In the genomic region with DNA sequence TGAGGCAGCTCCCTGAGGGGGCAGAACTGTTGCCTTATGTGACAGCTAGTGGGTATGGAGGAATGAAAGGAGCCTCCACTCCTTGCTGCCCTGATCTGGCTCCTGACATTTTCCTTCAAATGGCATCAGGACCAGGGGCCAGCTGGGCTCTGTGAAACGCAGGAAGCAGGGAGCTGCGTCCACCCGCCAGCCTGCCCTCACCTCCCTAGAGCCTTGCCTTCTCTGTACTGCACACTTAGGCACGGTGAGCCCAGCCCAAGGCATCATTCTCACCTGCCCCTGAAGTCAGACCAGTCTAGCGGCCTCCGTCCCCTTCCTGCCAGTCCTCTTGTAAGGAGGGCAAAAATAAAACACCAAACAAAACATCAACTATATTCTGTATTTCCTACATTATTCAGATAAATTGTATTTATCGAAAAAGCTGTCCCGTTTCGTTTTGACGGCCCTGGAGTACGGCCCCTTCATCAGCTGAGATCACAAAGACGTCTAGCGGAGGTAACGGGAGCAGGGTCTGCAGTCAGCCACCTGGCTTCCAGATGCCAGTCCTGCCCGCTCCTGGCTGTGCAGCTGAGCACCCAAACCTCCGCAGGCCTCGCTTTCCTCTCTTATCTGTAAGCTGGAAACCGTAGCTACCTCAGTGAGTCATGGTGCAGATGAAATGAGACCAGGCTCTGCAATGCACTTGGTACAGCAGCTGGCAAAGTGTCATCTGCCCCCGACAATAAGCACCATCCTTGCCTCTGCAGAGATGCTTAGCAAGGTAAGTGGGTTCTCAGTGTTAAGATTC, we compare ENCODE assay signal across 15 cellular contexts. TPM values are rescaled to one million over a fixed set of nuclear protein-coding genes. Genes with fewer than 3 reads are reported as not detected.
DNase-seq lines count a peak whose midpoint lies in the region; ATAC-seq and TF ChIP-seq lines count a peak whose summit lies in the region.
"Had no signal": no experiment of that assay in that cellular context is flagged by ENCODE, and none has a peak within 500 bp of the region (broad histone marks: within the 10 kb centered on the region; RNA-seq: fewer than 3 reads in every experiment).

No MANE protein-coding gene starts in this region.

- no peak overlapping the region for H3K9ac ChIP-seq in IMR-90 (ENCODE audit: low read depth, low read length)
- H3K9ac ChIP-seq: BLaER1 had no signal

- H3K27ac ChIP-seq in IMR-90 (ENCODE audit: insufficient read depth, low read length) (no peak overlapping the region), Panc1 (ENCODE audit: low read length) (no peak overlapping the region)
- H3K27ac ChIP-seq: BLaER1 had no signal

- H3K36me3 Mint-ChIP-seq in T-helper 17 cell (ENCODE audit: low read depth): no peaks in the 10 kb centered on the region
- peaks cover 11% of the 10 kb centered on the region for H3K36me3 Mint-ChIP-seq in T-helper 2 cell treated with Interferon-gamma antibody and Interleukin-4, amounts not matched to agents 5 μg/mL and 100 μg/mL, for 36 hours (ENCODE audit: low read depth)

- H3K27ac Mint-ChIP-seq in T-helper 17 cell: peak overlapping the region; percentile 56
- H3K27ac Mint-ChIP-seq in T-helper 2 cell treated with Interferon-gamma antibody and Interleukin-4, amounts not matched to agents 5 μg/mL and 100 μg/mL, for 36 hours: no peak overlapping the region
- H3K27ac Mint-ChIP-seq: GM23338 had no signal

- H3K4me1 ChIP-seq in IMR-90 (ENCODE audit: control insufficient read depth, insufficient read depth, low read length): no peaks in the 10 kb centered on the region
- peaks cover 2% of the 10 kb centered on the region; the same call in 1 of the 2 replicates for H3K4me1 ChIP-seq in Panc1 (ENCODE audit: control insufficient read depth, insufficient read depth, low read length)
- H3K4me1 ChIP-seq: Caco-2 had no signal

- H2AK9ac ChIP-seq in IMR-90 (replicated peaks; ENCODE audit: low read depth, low read length, poor library complexity): no peak overlapping the region

- no peak overlapping the region for H2BK5ac ChIP-seq in IMR-90 (ENCODE audit: low read depth, low read length, poor library complexity, severe bottlenecking)

- no peak overlapping the region for H3K4me3 Mint-ChIP-seq in T-helper 17 cell
- H3K4me3 Mint-ChIP-seq in T-helper 2 cell treated with Interferon-gamma antibody and Interleukin-4, amounts not matched to agents 5 μg/mL and 100 μg/mL, for 36 hours: no peak overlapping the region
- H3K4me3 Mint-ChIP-seq: CD8-positive, alpha-beta memory T cell; GM23338 had no signal

- in situ Hi-C loops in IMR-90 (cut with MboI; ENCODE audit: low sequenced_read_pairs) (no loop called here), Panc1 (cut with HindIII; ENCODE audit: low pct_unique_long_range_greater_than_20kb, low sequenced_read_pairs) (no loop called here)

- peaks cover 14% of the 10 kb centered on the region in 2 experiments for H3K79me1 ChIP-seq in IMR-90 (ENCODE audit: low read depth in 1 of 2, low read length in 2 of 2)

- no peaks in the 10 kb centered on the region for H3K27me3 Mint-ChIP-seq in T-helper 17 cell
- no peaks in the 10 kb centered on the region for H3K27me3 Mint-ChIP-seq in T-helper 2 cell treated with Interferon-gamma antibody and Interleukin-4, amounts not matched to agents 5 μg/mL and 100 μg/mL, for 36 hours (ENCODE audit: low read depth)

- dilution Hi-C loops in IMR-90 (cut with HindIII; ENCODE audit: low sequenced_read_pairs, unreplicated experiment): no loop called here

- H2BK15ac ChIP-seq in IMR-90 (ENCODE audit: low read depth, low read length): no peak overlapping the region

- H3K4me3 ChIP-seq in IMR-90 (ENCODE audit: insufficient read depth, low read depth, low read length) (no peak overlapping the region), Panc1 (ENCODE audit: low read depth in 2 of 2, low read length in 2 of 2) (no peak overlapping the region)
- H3K4me3 ChIP-seq: BLaER1, GM23338 had no signal

- H3K36me3 ChIP-seq in IMR-90 (ENCODE audit: control insufficient read depth, insufficient read depth, low read length) (peaks cover 2% of the 10 kb centered on the region; the same call in 1 of the 2 replicates), Panc1 (ENCODE audit: control insufficient read depth, insufficient read depth, low read length) (peaks cover 5% of the 10 kb centered on the region; the same call in 1 of the 2 replicates)

- H3K9me3 ChIP-seq in IMR-90 (ENCODE audit: control insufficient read depth, insufficient read depth, low read length) (no peaks in the 10 kb centered on the region), Panc1 (ENCODE audit: control insufficient read depth, insufficient read depth, low read depth, low read length) (no peaks in the 10 kb centered on the region), T-helper 17 cell (ENCODE audit: control insufficient read depth, low read length, poor library complexity, severe bottlenecking) (no peaks in the 10 kb centered on the region)
- H3K9me3 ChIP-seq: BLaER1, Caco-2 had no signal

- CTCF ChIA-PET in IMR-90 (lab: Yijun Ruan, JAX) (no interaction called here), Panc1 (lab: Charles Lee) (no interaction called here)

- no peaks in the 10 kb centered on the region for H3K27me3 ChIP-seq in IMR-90 (ENCODE audit: control insufficient read depth, insufficient read depth, low read length)
- no peaks in the 10 kb centered on the region for H3K27me3 ChIP-seq in Panc1 (ENCODE audit: control insufficient read depth, insufficient read depth, low read length)
- H3K27me3 ChIP-seq: BLaER1 had no signal

- H3K4me1 Mint-ChIP-seq in T-helper 17 cell: peaks cover 2% of the 10 kb centered on the region
- peaks cover 8% of the 10 kb centered on the region for H3K4me1 Mint-ChIP-seq in T-helper 2 cell treated with Interferon-gamma antibody and Interleukin-4, amounts not matched to agents 5 μg/mL and 100 μg/mL, for 36 hours (ENCODE audit: low read depth)

- TF ChIP-seq CTCF in IMR-90 (conservative IDR thresholded peaks at IDR 0.05; ENCODE audit: low read depth, low read length): no peak
- no peak for TF ChIP-seq CTCF in Panc1 (IDR thresholded peaks at IDR 0.05)

- DNase-seq in IMR-90 (peak; percentile 4), Panc1 (ENCODE audit: low read depth, low spot score) (no peak), T-helper 17 cell (no peak), mesenteric fat pad (ENCODE audit: low spot score) (peak; percentile 69), cerebellum (ENCODE audit: low spot score) (no peak), NCI-H774 (lab: John Stamatoyannopoulos, UW) (no peak)
- no peak for DNase-seq in T-helper 2 cell treated with Interferon-gamma antibody and Interleukin-4, amounts not matched to agents 5 μg/mL and 100 μg/mL, for 36 hours (ENCODE audit: low spot score)
- DNase-seq: Caco-2; CD8-positive, alpha-beta memory T cell; DMS53; GF-D8; H7 had no signal

- peaks cover 5% of the 10 kb centered on the region; the same call in 1 of the 2 replicates for H3K9me1 ChIP-seq in IMR-90 (ENCODE audit: insufficient read depth, low read length)

- ATAC-seq in IMR-90 (ENCODE audit: low read depth) (no peak), Panc1 (peak; percentile 54; the same call in 1 of the 2 replicates), T-helper 17 cell (no peak), GM18519 (IDR thresholded peaks at IDR 0.05; ENCODE audit: low FRiP score, unreplicated experiment) (no peak)
- ATAC-seq: GM23338 had no signal

- no peak overlapping the region for H4K91ac ChIP-seq in IMR-90 (ENCODE audit: insufficient read depth, low read depth, low read length)

- H3K4me2 ChIP-seq in IMR-90 (ENCODE audit: low read depth, low read length): no peak overlapping the region
- H3K4me2 ChIP-seq: BLaER1, GM23338 had no signal

- no peak overlapping the region for H3K14ac ChIP-seq in IMR-90 (replicated peaks; ENCODE audit: low read depth, low read length)

- H4K5ac ChIP-seq in IMR-90 (ENCODE audit: low read depth, low read length): no peak overlapping the region

- intact Hi-C loops in IMR-90 (cut with micrococcal nuclease): no loop called here
- intact Hi-C loops in Panc1 (cut with micrococcal nuclease; ENCODE audit: unreplicated experiment): no loop called here

- H4K8ac ChIP-seq in IMR-90 (ENCODE audit: low read depth in 2 of 2, low read length in 2 of 2): no peak overlapping the region

- BruUV-seq in IMR-90 (replicated peaks; lab: Mats Ljungman, UMichigan) (no TSS peak), Panc1 (replicated peaks; lab: Mats Ljungman, UMichigan) (no TSS peak)

- no peak overlapping the region for H2BK120ac ChIP-seq in IMR-90 (ENCODE audit: low read depth, low read length)

- H3K56ac ChIP-seq in IMR-90 (ENCODE audit: extremely low read depth, insufficient read depth, low read length): no peak overlapping the region

- no peak for TF ChIP-seq POLR2A in IMR-90 (IDR thresholded peaks at IDR 0.05; ENCODE audit: low read depth, low read length)

- no peak for TF ChIP-seq RAD21 in IMR-90 (IDR thresholded peaks at IDR 0.05; ENCODE audit: low read length)

- H2BK20ac ChIP-seq in IMR-90 (ENCODE audit: low read depth, low read length): no peak overlapping the region

- POLR2A ChIA-PET in IMR-90 (lab: Charles Lee; ENCODE audit: unreplicated experiment) (no interaction called here), Panc1 (lab: Charles Lee) (no interaction called here)

- no peak overlapping the region for H2AFZ ChIP-seq in IMR-90 (replicated peaks; ENCODE audit: low read length, poor library complexity)
- H2AFZ ChIP-seq: GM23338 had no signal

- no peak overlapping the region for H3K23ac ChIP-seq in IMR-90 (ENCODE audit: low read depth, low read length)

- no CpG with 5 or more reads among the region's 19 CpGs for WGBS in IMR-90 (ENCODE audit: extremely low coverage in 2 of 2, insufficient read length in 1 of 2), 2 experiments

- no peak overlapping the region for H3K18ac ChIP-seq in IMR-90 (ENCODE audit: low read depth, low read length)

- no peak overlapping the region for H3K4ac ChIP-seq in IMR-90 (ENCODE audit: low read depth, low read length)

- H2AK5ac ChIP-seq in IMR-90 (ENCODE audit: low read depth, low read length): no peak overlapping the region

- no peaks in the 10 kb centered on the region for H4K20me1 ChIP-seq in IMR-90 (ENCODE audit: insufficient read depth, low read length)
- H4K20me1 ChIP-seq: BLaER1 had no signal

- H3K9me3 Mint-ChIP-seq in T-helper 2 cell treated with Interferon-gamma antibody and Interleukin-4, amounts not matched to agents 5 μg/mL and 100 μg/mL, for 36 hours: no peaks in the 10 kb centered on the region
- H3K9me3 Mint-ChIP-seq: GM23338 had no signal

TF ChIP-seq in IMR-90, 13 proteins besides CTCF, POLR2A, EP300 and RAD21 (continues in another document):
- TF ChIP-seq NFE2L2 (IDR thresholded peaks at IDR 0.05; ENCODE audit: low read depth, low read length): no peak
- no peak for TF ChIP-seq MXI1 (IDR thresholded peaks at IDR 0.05; ENCODE audit: borderline replicate concordance, low read depth, low read length)

RNA-seq across cellular contexts. Expression of a gene that starts 6.9 kb away (rescaled TPM):
- total RNA-seq in IMR-90 (2012; rRNA removed): 17.5 and 17.6 TPM in 2 replicates
- 13.4 and 14.5 TPM in 2 replicates for polyA plus RNA-seq in IMR-90 (2012; rRNA removed)
- 10.6 and 13.3 TPM in 2 replicates for polyA plus RNA-seq in IMR-90 (2012; cell fraction: cytosol; rRNA removed)
- 23.9 and 32.2 TPM in 2 replicates for polyA plus RNA-seq in IMR-90 (2012; cell fraction: nucleus; rRNA removed; ENCODE audit: low replicate concordance)
- total RNA-seq in Panc1 (2021; ENCODE audit: unreplicated experiment): 52.8 TPM
- 59.4 TPM for polyA plus RNA-seq in Panc1 (2012; ENCODE audit: insufficient read length)
- 10 to 100 TPM; 61.0 to 65.1 TPM for total RNA-seq in T-helper 17 cell
- 20.8 TPM for total RNA-seq in mesenteric fat pad
- 10.4 TPM for total RNA-seq in cerebellum

Comparison
In these comparisons a context has a peak if more than half of its experiments do, and no peak if none do; other contexts are left out.
1. DNase-seq: peak in IMR-90 (single experiment) and mesenteric fat pad (single experiment); none in Panc1 (single experiment), T-helper 17 cell (0 of 3), cerebellum (single experiment), T-helper 2 cell treated with Interferon-gamma antibody and Interleukin-4, amounts not matched to agents 5 μg/mL and 100 μg/mL, for 36 hours (single experiment) and NCI-H774 (single experiment).